10 cellular contexts compared by ENCODE assay signal in the genomic region with DNA sequence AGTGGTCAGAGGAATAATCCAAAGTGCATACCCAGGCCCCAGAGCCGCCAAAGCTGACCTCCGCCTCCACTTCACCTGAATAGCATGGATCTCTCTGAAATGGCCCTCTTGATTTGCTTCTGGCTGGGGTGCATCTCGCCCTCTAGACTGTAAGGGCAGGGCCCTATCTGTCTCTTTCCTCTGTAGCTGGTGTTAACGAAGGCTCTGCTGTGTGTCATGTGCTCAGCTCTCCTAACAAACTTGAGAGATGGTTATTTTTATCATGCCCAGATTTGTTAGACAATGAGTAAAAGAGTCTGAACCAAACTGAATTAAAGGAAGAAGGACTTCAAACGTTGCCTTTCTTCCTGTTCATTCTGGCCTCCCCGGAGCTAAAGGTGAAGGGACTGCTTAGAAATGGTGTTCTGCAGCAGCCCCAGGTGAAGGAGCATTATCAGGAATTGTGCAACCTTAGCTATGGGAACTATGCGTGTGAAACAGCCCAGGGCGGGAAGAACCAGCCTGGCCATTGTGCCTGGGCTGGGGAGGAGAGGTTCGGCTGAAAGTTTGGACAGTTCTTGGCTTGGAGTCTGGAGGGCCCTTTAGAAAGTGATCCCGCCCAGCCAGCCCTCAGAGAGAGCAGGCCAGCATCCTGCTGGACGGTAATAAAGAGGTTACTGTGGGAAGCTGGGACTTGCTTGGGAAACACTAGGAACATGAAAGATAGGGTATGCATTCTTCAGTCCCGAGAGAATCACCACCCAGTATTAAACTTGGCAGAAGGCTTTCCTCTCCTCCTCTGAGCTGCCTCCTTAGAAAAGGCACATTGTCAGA.
A peak's percentile ranks its signal among the peaks of the same experiment; 100 is the strongest.
DNase-seq lines count a peak whose midpoint lies in the region; ATAC-seq and TF ChIP-seq lines count a peak whose summit lies in the region.
"Had no signal": no experiment of that assay in that cellular context is flagged by ENCODE, and none has a peak within 500 bp of the region (broad histone marks: within the 10 kb centered on the region; RNA-seq: fewer than 3 reads in every experiment).

No MANE protein-coding gene starts in this region.

- H3K27me3 ChIP-seq in HCT116 (ENCODE audit: insufficient read depth, low read length) (no peaks in the 10 kb centered on the region), smooth muscle cell (ENCODE audit: low read depth) (no peaks in the 10 kb centered on the region)

- no peaks in the 10 kb centered on the region for H3K36me3 ChIP-seq in HCT116 (ENCODE audit: control insufficient read depth in 1 of 2, insufficient read depth in 2 of 2, low read length in 2 of 2)
- no peaks in the 10 kb centered on the region for H3K36me3 ChIP-seq in smooth muscle cell (ENCODE audit: low read depth)

- H3K4me2 ChIP-seq in HCT116 (ENCODE audit: low read length) (peak overlapping the region; percentile 34), smooth muscle cell (peak overlapping the region; percentile 41)

- no peaks in the 10 kb centered on the region for H3K9me3 ChIP-seq in HCT116 (ENCODE audit: control insufficient read depth in 1 of 2, insufficient read depth in 1 of 2, low read depth in 1 of 2, low read length in 2 of 2)
- H3K9me3 ChIP-seq in smooth muscle cell (replicated peaks; ENCODE audit: low read depth): no peaks in the 10 kb centered on the region

- TF ChIP-seq CTCF in HCT116 (IDR thresholded peaks at IDR 0.05 in 2 of 3, conservative IDR thresholded peaks at IDR 0.05 in 1 of 3; ENCODE audit: borderline replicate concordance in 1 of 3, insufficient read depth in 1 of 3, low read depth in 2 of 3, low read length in 2 of 3) (no peak), smooth muscle cell (IDR thresholded peaks at IDR 0.05; ENCODE audit: borderline replicate concordance, insufficient read depth, poor library complexity, severe bottlenecking) (no peak)

- DNase-seq in HCT116 (ENCODE audit: low read depth, low spot score): no peak
- peak; percentile 66 for DNase-seq in astrocyte of the hippocampus (ENCODE audit: low read depth, low spot score)
- DNase-seq in iPS-NIHi7 (ENCODE audit: extremely low spot score): peak; percentile 71
- no peak for DNase-seq in smooth muscle cell (lab: John Stamatoyannopoulos, UW; ENCODE audit: unreplicated experiment)
- DNase-seq in NCI-H69 (lab: John Stamatoyannopoulos, UW): no peak
- DNase-seq in stimulated activated CD4-positive, alpha-beta T cell treated with anti-CD3 and anti-CD28 coated beads, Interleukin-12 subunit alpha, Interleukin-12 subunit beta, amount 100 ng/mL, for 4 hours: no peak
- no peak for DNase-seq in hepatic stellate cell (ENCODE audit: low spot score)
- no peak for DNase-seq in T1000 (lab: John Stamatoyannopoulos, UW)
- DNase-seq: activated CD8-positive, alpha-beta memory T cell treated with anti-CD3 and anti-CD28 coated beads, Interleukin-2, amount 50 U/mL, for 4 hours; stimulated activated CD4-positive, alpha-beta T cell treated with anti-CD3 and anti-CD28 coated beads, Interleukin-4, amount 100 ng/mL, for 1 hour had no signal

- WGBS in smooth muscle cell (ENCODE audit: low lambda C conversion rate): 54% methylated on average over 12 of the region's 12 CpGs

- no peak for TF ChIP-seq RAD21 in HCT116 (IDR thresholded peaks at IDR 0.05; ENCODE audit: low read depth)

- BruUV-seq in HCT116 (replicated peaks; lab: Mats Ljungman, UMichigan): no TSS peak

- H3K9ac ChIP-seq in HCT116 (ENCODE audit: low read length) (0 out of 2 replicates have a peak overlapping the region, but pooled peaks have one; percentile 16), smooth muscle cell (ENCODE audit: low read depth) (no peak overlapping the region)

- RAD21 ChIA-PET in HCT116 (lab: Charles Lee; ENCODE audit: low non-redundant PET in 1 of 2, low total read pairs in 2 of 2, uncharacterized antibody in 2 of 2, unreplicated experiment in 2 of 2): no interaction called here

- H3K4me1 ChIP-seq in HCT116 (ENCODE audit: control insufficient read depth in 1 of 2, insufficient read depth in 2 of 2, low read length in 2 of 2) (peaks cover 38 to 66% of the 10 kb centered on the region in 2 experiments), smooth muscle cell (ENCODE audit: low read depth) (peaks cover 16% of the 10 kb centered on the region)

- H3K4me3 ChIP-seq in HCT116 (replicated peaks in 1 of 2; ENCODE audit: low read depth in 1 of 2, low read length in 2 of 2): no peak overlapping the region
- H3K4me3 ChIP-seq in smooth muscle cell: no peak overlapping the region

- H4K20me1 ChIP-seq in HCT116 (ENCODE audit: insufficient read depth) (peaks cover 5% of the 10 kb centered on the region; the same call in 1 of the 2 replicates), smooth muscle cell (ENCODE audit: low read depth) (no peaks in the 10 kb centered on the region)

- intact Hi-C loops in HCT116 (cut with micrococcal nuclease): no loop called here

- peaks cover 83% of the 10 kb centered on the region for H3K79me2 ChIP-seq in HCT116 (ENCODE audit: insufficient read depth, low read length)
- H3K79me2 ChIP-seq in smooth muscle cell (ENCODE audit: low read depth): peaks cover 4% of the 10 kb centered on the region

- H2AFZ ChIP-seq in HCT116 (ENCODE audit: low read depth, low read length, poor library complexity, severe bottlenecking) (no peak overlapping the region), smooth muscle cell (ENCODE audit: low read depth) (no peak overlapping the region)

- no peak for TF ChIP-seq POLR2A in HCT116 (IDR thresholded peaks at IDR 0.05; ENCODE audit: borderline replicate concordance, extremely low read depth, insufficient read depth, insufficient read length)

- no peaks in the 10 kb centered on the region for H3K9me2 ChIP-seq in HCT116 (ENCODE audit: insufficient read depth)

- H3K27ac ChIP-seq in HCT116 (ENCODE audit: low read depth, low read length) (no peak overlapping the region; the same call in 1 of the 2 replicates), smooth muscle cell (ENCODE audit: low read depth) (peak overlapping the region; percentile 57)

- H3F3A ChIP-seq in smooth muscle cell (ENCODE audit: low read depth): peaks cover 9% of the 10 kb centered on the region

- ATAC-seq in HCT116: peak; percentile 40

- POLR2A ChIA-PET in HCT116 (lab: Charles Lee): no interaction called here

- CTCF ChIA-PET in HCT116 (lab: Charles Lee): no interaction called here

TF ChIP-seq in HCT116, 20 proteins besides CTCF, POLR2A, EP300 and RAD21:
- TF ChIP-seq SRF (IDR thresholded peaks at IDR 0.05; ENCODE audit: low read depth) (no peak), POLR2AphosphoS5 (IDR thresholded peaks at IDR 0.05; ENCODE audit: low read depth, low read length) (no peak), CBX3 (IDR thresholded peaks at IDR 0.05; ENCODE audit: low read depth) (no peak), TCF7L2 (IDR thresholded peaks at IDR 0.05; ENCODE audit: borderline replicate concordance, extremely low read depth, insufficient read depth, insufficient read length) (no peak), CEBPB (IDR thresholded peaks at IDR 0.05; ENCODE audit: low read depth) (peak; percentile 15; the same call in 1 of the 2 replicates), YY1 (IDR thresholded peaks at IDR 0.05; ENCODE audit: extremely low read depth, insufficient replicate concordance, low read depth, low read length) (no peak), ELF1 (IDR thresholded peaks at IDR 0.05; ENCODE audit: borderline replicate concordance, low read depth) (no peak), EGR1 (IDR thresholded peaks at IDR 0.05; ENCODE audit: low read depth) (no peak), EZH2 (IDR thresholded peaks at IDR 0.05) (no peak), SIN3A (IDR thresholded peaks at IDR 0.05; ENCODE audit: low read depth) (no peak), JUND (IDR thresholded peaks at IDR 0.05) (no peak), ZNF274 (IDR thresholded peaks at IDR 0.05; ENCODE audit: low read depth, low read length) (no peak), MAX (IDR thresholded peaks at IDR 0.05) (no peak), SP1 (IDR thresholded peaks at IDR 0.05; ENCODE audit: low read depth) (0 out of 2 replicates have a peak, but pooled peaks have one; percentile 1), ZFX (IDR thresholded peaks at IDR 0.05) (no peak)
- TF ChIP-seq, protein P1, sequence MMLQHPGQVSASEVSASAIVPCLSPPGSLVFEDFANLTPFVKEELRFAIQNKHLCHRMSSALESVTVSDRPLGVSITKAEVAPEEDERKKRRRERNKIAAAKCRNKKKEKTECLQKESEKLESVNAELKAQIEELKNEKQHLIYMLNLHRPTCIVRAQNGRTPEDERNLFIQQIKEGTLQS (IDR thresholded peaks at IDR 0.05): no peak
- TF ChIP-seq, protein P2, sequence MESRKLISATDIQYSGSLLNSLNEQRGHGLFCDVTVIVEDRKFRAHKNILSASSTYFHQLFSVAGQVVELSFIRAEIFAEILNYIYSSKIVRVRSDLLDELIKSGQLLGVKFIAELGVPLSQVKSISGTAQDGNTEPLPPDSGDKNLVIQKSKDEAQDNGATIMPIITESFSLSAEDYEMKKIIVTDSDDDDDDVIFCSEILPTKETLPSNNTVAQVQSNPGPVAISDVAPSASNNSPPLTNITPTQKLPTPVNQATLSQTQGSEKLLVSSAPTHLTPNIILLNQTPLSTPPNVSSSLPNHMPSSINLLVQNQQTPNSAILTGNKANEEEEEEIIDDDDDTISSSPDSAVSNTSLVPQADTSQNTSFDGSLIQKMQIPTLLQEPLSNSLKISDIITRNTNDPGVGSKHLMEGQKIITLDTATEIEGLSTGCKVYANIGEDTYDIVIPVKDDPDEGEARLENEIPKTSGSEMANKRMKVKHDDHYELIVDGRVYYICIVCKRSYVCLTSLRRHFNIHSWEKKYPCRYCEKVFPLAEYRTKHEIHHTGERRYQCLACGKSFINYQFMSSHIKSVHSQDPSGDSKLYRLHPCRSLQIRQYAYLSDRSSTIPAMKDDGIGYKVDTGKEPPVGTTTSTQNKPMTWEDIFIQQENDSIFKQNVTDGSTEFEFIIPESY (IDR thresholded peaks at IDR 0.05; ENCODE audit: extremely low read depth, insufficient replicate concordance, low read length): no peak
TF ChIP-seq in HCT116: peak in this region for 2.

Comparison
In these comparisons a context has a peak if more than half of its experiments do, and no peak if none do; other contexts are left out.
1. DNase-seq: peak in astrocyte of the hippocampus (single experiment) and iPS-NIHi7 (single experiment); none in HCT116 (single experiment), smooth muscle cell (single experiment), NCI-H69 (single experiment), stimulated activated CD4-positive, alpha-beta T cell treated with anti-CD3 and anti-CD28 coated beads, Interleukin-12 subunit alpha, Interleukin-12 subunit beta, amount 100 ng/mL, for 4 hours (single experiment), hepatic stellate cell (single experiment) and T1000 (single experiment).